Comparison of ENCODE assay signal across 2 cellular contexts in genomic region chr1:63461661-63462230, GRCh38.
A peak's percentile ranks its signal among the peaks of the same experiment; 100 is the strongest.
TF ChIP-seq lines count a peak whose summit lies in the region.

No MANE protein-coding gene starts in this region.

TF ChIP-seq in HCT116, 20 proteins besides CTCF, POLR2A, EP300 and RAD21 (continued from another document):
- TF ChIP-seq ZBTB33 (IDR thresholded peaks at IDR 0.05; ENCODE audit: extremely low read depth, insufficient replicate concordance, low read length) = no peak

TF ChIP-seq in GM12878, 131 proteins besides CTCF, POLR2A, EP300 and RAD21 (continued from another document):
- peak; percentile 81 for TF ChIP-seq ZBTB33 (IDR thresholded peaks at IDR 0.05)
- peak; percentile 36; the same call in 1 of the 2 replicates for TF ChIP-seq ZNF217 (IDR thresholded peaks at IDR 0.05)
